3 cellular contexts compared by ENCODE assay signal in genomic region chr3:111712294-111713180, GRCh38.
A peak's percentile ranks its signal among the peaks of the same experiment; 100 is the strongest.
TF ChIP-seq lines count a peak whose summit lies in the region.

No MANE protein-coding gene starts in this region.

TF ChIP-seq in SK-N-SH, 30 proteins besides CTCF, POLR2A, EP300 and RAD21:
- TF ChIP-seq TAF1 (IDR thresholded peaks at IDR 0.05; ENCODE audit: borderline replicate concordance, low read depth, low read length) = no peak
- TF ChIP-seq GATA2 (CRISPR knock-in tag; IDR thresholded peaks at IDR 0.05) = peak; percentile 31; the same call in 1 of the 2 replicates

TF ChIP-seq in SK-N-SH treated with all-trans-retinoic acid at 6 μM for 48 hours, 23 proteins besides CTCF, POLR2A, EP300 and RAD21:
- TF ChIP-seq POU6F1 (CRISPR knock-in tag; IDR thresholded peaks at IDR 0.05; ENCODE audit: borderline replicate concordance, low read depth) = no peak
- TF ChIP-seq CREB5 (CRISPR knock-in tag; IDR thresholded peaks at IDR 0.05; ENCODE audit: low read depth) = no peak
- no peak for TF ChIP-seq SNAI2 (CRISPR knock-in tag; IDR thresholded peaks at IDR 0.05)
- TF ChIP-seq TOX (CRISPR knock-in tag; IDR thresholded peaks at IDR 0.05; ENCODE audit: borderline replicate concordance) = no peak
- TF ChIP-seq ARNTL (CRISPR knock-in tag; IDR thresholded peaks at IDR 0.05; ENCODE audit: borderline replicate concordance, low read depth) = no peak
- no peak for TF ChIP-seq OSR1 (CRISPR knock-in tag; IDR thresholded peaks at IDR 0.05)
- no peak for TF ChIP-seq GLIS3 (CRISPR knock-in tag; IDR thresholded peaks at IDR 0.05)
- TF ChIP-seq RARB (CRISPR knock-in tag; IDR thresholded peaks at IDR 0.05) = no peak
- TF ChIP-seq ZNF565 (CRISPR knock-in tag; conservative IDR thresholded peaks at IDR 0.05; ENCODE audit: low read depth) = no peak
- TF ChIP-seq TSHZ2 (CRISPR knock-in tag; IDR thresholded peaks at IDR 0.05) = no peak
- TF ChIP-seq ZC3H10 (CRISPR knock-in tag; IDR thresholded peaks at IDR 0.05) = no peak
- TF ChIP-seq ZNF70 (CRISPR knock-in tag; IDR thresholded peaks at IDR 0.05) = no peak
- TF ChIP-seq CSRNP3 (CRISPR knock-in tag; IDR thresholded peaks at IDR 0.05) = no peak
- no peak for TF ChIP-seq ISL1 (CRISPR knock-in tag; IDR thresholded peaks at IDR 0.05)
- TF ChIP-seq TCF4 (CRISPR knock-in tag; IDR thresholded peaks at IDR 0.05; ENCODE audit: borderline replicate concordance) = no peak
- TF ChIP-seq ZNF8 (CRISPR knock-in tag; IDR thresholded peaks at IDR 0.05) = no peak

TF ChIP-seq in H1, 55 proteins besides CTCF, POLR2A, EP300 and RAD21:
- TF ChIP-seq KDM1A (IDR thresholded peaks at IDR 0.05; ENCODE audit: borderline replicate concordance, low read length) (no peak), SUZ12 (IDR thresholded peaks at IDR 0.05; ENCODE audit: low read length) (no peak), CBX8 (IDR thresholded peaks at IDR 0.05; ENCODE audit: borderline replicate concordance, low read depth, low read length) (no peak), HDAC2 (IDR thresholded peaks at IDR 0.05; ENCODE audit: borderline replicate concordance in 1 of 2, low read depth in 2 of 2, low read length in 2 of 2) (no peak), TAF1 (IDR thresholded peaks at IDR 0.05; ENCODE audit: low read depth, low read length) (no peak), YY1 (IDR thresholded peaks at IDR 0.05; ENCODE audit: low read depth, low read length) (no peak), SIX5 (IDR thresholded peaks at IDR 0.05; ENCODE audit: low read depth, low read length) (no peak), KDM5A (IDR thresholded peaks at IDR 0.05; ENCODE audit: low read length) (no peak), SP4 (IDR thresholded peaks at IDR 0.05; ENCODE audit: low read length) (no peak), CREB1 (IDR thresholded peaks at IDR 0.05) (no peak), POU5F1 (IDR thresholded peaks at IDR 0.05; ENCODE audit: low read depth, low read length) (no peak), BCL11A (IDR thresholded peaks at IDR 0.05; ENCODE audit: low read depth in 2 of 2, low read length in 2 of 2) (no peak), EGR1 (IDR thresholded peaks at IDR 0.05; ENCODE audit: borderline replicate concordance, low read depth, low read length) (no peak)
- TF ChIP-seq, protein P1, sequence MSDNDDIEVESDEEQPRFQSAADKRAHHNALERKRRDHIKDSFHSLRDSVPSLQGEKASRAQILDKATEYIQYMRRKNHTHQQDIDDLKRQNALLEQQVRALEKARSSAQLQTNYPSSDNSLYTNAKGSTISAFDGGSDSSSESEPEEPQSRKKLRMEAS (IDR thresholded peaks at IDR 0.05) = no peak
